In the genomic region with DNA sequence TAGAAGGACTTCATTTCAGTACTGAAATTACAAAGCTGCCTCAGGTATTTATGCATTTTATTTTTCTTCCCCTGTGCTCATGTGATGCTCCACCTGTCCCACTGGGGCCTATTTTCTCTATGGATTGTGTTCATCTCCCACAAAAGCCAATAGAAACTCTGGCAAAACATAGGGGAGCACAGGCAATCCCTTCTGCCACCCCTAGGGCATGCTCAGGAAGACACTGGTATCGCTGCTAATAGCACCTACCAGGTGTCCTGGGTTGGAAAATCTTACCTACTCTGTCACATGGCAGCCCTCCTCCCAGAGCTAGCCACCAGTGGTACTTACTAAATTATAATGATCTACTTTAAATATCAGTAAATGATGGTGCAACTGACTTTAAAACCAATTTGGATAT, we compare ENCODE assay signal across 29 cellular contexts.
"Had no signal": no experiment of that assay in that cellular context is flagged by ENCODE, and none has a peak within 500 bp of the region (broad histone marks: within the 10 kb centered on the region; RNA-seq: fewer than 3 reads in every experiment).

No MANE protein-coding gene starts in this region.

- H3K9me2 ChIP-seq: SK-N-SH had no signal

- DNase-seq: activated CD4-positive, alpha-beta memory T cell treated with anti-CD3 and anti-CD28 coated beads for 36 hours; activated CD4-positive, alpha-beta T cell treated with anti-CD3 and anti-CD28 coated beads for 36 hours; activated CD4-positive, alpha-beta T cell treated with anti-CD3 and anti-CD28 coated beads, Interleukin-2, amount 50 U/mL, for 1 hour; activated CD8-positive, alpha-beta memory T cell treated with anti-CD3 and anti-CD28 coated beads, Interleukin-2, amount 50 U/mL, for 4 hours; activated effector memory CD4-positive, alpha-beta T cell treated with Interleukin-2 at 50 U/mL for 16 hours; activated naive CD4-positive, alpha-beta T cell treated with anti-CD3 and anti-CD28 coated beads, Interleukin-2, amount 10 ng/mL, durations not matched to agents 7 days and 5 days; activated naive CD8-positive, alpha-beta T cell treated with anti-CD3 and anti-CD28 coated beads, Interleukin-2, amount 50 U/mL, for 24 hours; activated T-cell treated with anti-CD3 and anti-CD28 coated beads for 4 hours; activated T-cell treated with anti-CD3 and anti-CD28 coated beads, Interleukin-2, amount 50 U/mL, for 48 hours; anterior cingulate cortex; MG63; NCI-H1048; NCI-H1105 treated with DMSO at 0.1 percent for 48 hours; NCI-H1436 treated with DMSO at 0.1 percent for 48 hours; NCI-H1694 treated with DMSO at 0.1 percent for 48 hours; NCI-H2029; NCI-H510A; NCI-H526; NCI-H748 treated with DMSO at 0.1 percent for 48 hours; NK-92 treated with Interleukin-12 subunit alpha and Interleukin-12 subunit beta, amount 100 ng/mL, for 24 hours; PC-3; Peyer's patch; RPMI8226; SHP77 treated with DMSO at 0.1 percent for 48 hours; SK-N-SH had no signal

- H3K4me3 ChIP-seq: cardiac muscle cell, MG63, Peyer's patch, SJSA1 had no signal

- H3K4me1 ChIP-seq: Peyer's patch, SJSA1 had no signal

- H3K9me3 ChIP-seq: MG63, Peyer's patch, SJSA1, SK-N-SH had no signal

- H3K27ac ChIP-seq: cardiac muscle cell, Peyer's patch, SJSA1 had no signal

- H3K4me2 ChIP-seq: SK-N-SH had no signal

- H3K9ac ChIP-seq: SK-N-SH had no signal

- FAIRE-seq: TTC549 had no signal

- H3K36me3 ChIP-seq: cardiac muscle cell, MG63, Peyer's patch, SJSA1 had no signal

- H3K27me3 ChIP-seq: cardiac muscle cell, Peyer's patch, SJSA1 had no signal

- ATAC-seq: activated CD4-positive, alpha-beta T cell treated with anti-CD3 and anti-CD28 coated beads for 36 hours; activated CD4-positive, CD25-positive, alpha-beta regulatory T cell treated with anti-CD3 and anti-CD28 coated beads, Interleukin-2, amount 50 U/mL, for 24 hours; activated naive CD8-positive, alpha-beta T cell treated with anti-CD3 and anti-CD28 coated beads, Interleukin-2, amount 50 U/mL, for 24 hours; PC-3 had no signal
